In genomic region chr7:138825049-138825721, GRCh38 we compare ENCODE assay signal across 18 cellular contexts. TPM values are rescaled to one million over a fixed set of nuclear protein-coding genes. Genes with fewer than 3 reads are reported as not detected.
A peak's percentile ranks its signal among the peaks of the same experiment; 100 is the strongest.
DNase-seq lines count a peak whose midpoint lies in the region; ATAC-seq lines count a peak whose summit lies in the region.
"Had no signal": no experiment of that assay in that cellular context is flagged by ENCODE, and none has a peak within 500 bp of the region (broad histone marks: within the 10 kb centered on the region; RNA-seq: fewer than 3 reads in every experiment).

No MANE protein-coding gene starts in this region.

- no peak overlapping the region for H3K27ac Mint-ChIP-seq in activated naive CD4-positive, alpha-beta T cell treated with anti-CD3 and anti-CD28 coated beads for 36 hours
- peak overlapping the region; percentile 18 for H3K27ac Mint-ChIP-seq in activated T-helper 2 cell treated with anti-CD3 and anti-CD28 coated beads, Interferon-gamma antibody, Interleukin-2, Interleukin-4, amounts not matched to agents 10 μg/mL and 5 μg/mL and 100 μg/mL, durations not matched to agents 14 hours and 24 hours and 36 hours
- H3K27ac Mint-ChIP-seq: CD8-positive, alpha-beta memory T cell had no signal

- H3K27me3 Mint-ChIP-seq in activated naive CD4-positive, alpha-beta T cell treated with anti-CD3 and anti-CD28 coated beads for 36 hours (ENCODE audit: low read depth) = no peaks in the 10 kb centered on the region
- H3K27me3 Mint-ChIP-seq in activated T-helper 2 cell treated with anti-CD3 and anti-CD28 coated beads, Interferon-gamma antibody, Interleukin-2, Interleukin-4, amounts not matched to agents 10 μg/mL and 5 μg/mL and 100 μg/mL, durations not matched to agents 14 hours and 24 hours and 36 hours (ENCODE audit: low read depth) = peaks cover 11% of the 10 kb centered on the region

- ATAC-seq in GM21528 (IDR thresholded peaks at IDR 0.05; ENCODE audit: low FRiP score, unreplicated experiment) = no peak
- ATAC-seq: HepG2, Panc1 had no signal

- H3K36me3 Mint-ChIP-seq in activated naive CD4-positive, alpha-beta T cell treated with anti-CD3 and anti-CD28 coated beads for 36 hours (ENCODE audit: low read depth) = no peaks in the 10 kb centered on the region
- no peaks in the 10 kb centered on the region for H3K36me3 Mint-ChIP-seq in activated T-helper 2 cell treated with anti-CD3 and anti-CD28 coated beads, Interferon-gamma antibody, Interleukin-2, Interleukin-4, amounts not matched to agents 10 μg/mL and 5 μg/mL and 100 μg/mL, durations not matched to agents 14 hours and 24 hours and 36 hours (ENCODE audit: low read depth)
- H3K36me3 Mint-ChIP-seq: CD8-positive, alpha-beta memory T cell had no signal

- peaks cover 8% of the 10 kb centered on the region for H3K4me1 Mint-ChIP-seq in activated naive CD4-positive, alpha-beta T cell treated with anti-CD3 and anti-CD28 coated beads for 36 hours (ENCODE audit: low read depth)
- H3K4me1 Mint-ChIP-seq in activated T-helper 2 cell treated with anti-CD3 and anti-CD28 coated beads, Interferon-gamma antibody, Interleukin-2, Interleukin-4, amounts not matched to agents 10 μg/mL and 5 μg/mL and 100 μg/mL, durations not matched to agents 14 hours and 24 hours and 36 hours (ENCODE audit: low read depth) = peaks cover 11% of the 10 kb centered on the region

- peak; percentile 9 for DNase-seq in activated naive CD4-positive, alpha-beta T cell treated with anti-CD3 and anti-CD28 coated beads for 36 hours
- DNase-seq in activated naive CD4-positive, alpha-beta T cell treated with anti-CD3 and anti-CD28 coated beads, Interleukin-2, amount 50 U/mL, for 16 hours = no peak
- DNase-seq in NCI-H146 treated with DMSO at 0.1 percent for 48 hours (lab: John Stamatoyannopoulos, UW; ENCODE audit: unreplicated experiment) (peak; percentile 52), globus pallidus (ENCODE audit: low spot score) (no peak), NCI-H2107 (lab: John Stamatoyannopoulos, UW) (no peak)
- no peak for DNase-seq in activated T-helper 2 cell treated with anti-CD3 and anti-CD28 coated beads, Interferon-gamma antibody, Interleukin-2, Interleukin-4, amounts not matched to agents 10 μg/mL and 5 μg/mL and 100 μg/mL, durations not matched to agents 14 hours and 24 hours and 36 hours (ENCODE audit: low spot score)
- DNase-seq: ACHN; C1 segment of cervical spinal cord; CD8-positive, alpha-beta memory T cell; KG1; MV-4-11; NCI-H1930; NCI-H2171; NCI-H526 had no signal

- intact Hi-C loops in activated naive CD4-positive, alpha-beta T cell treated with anti-CD3 and anti-CD28 coated beads for 36 hours (cut with micrococcal nuclease) = no loop called here
- intact Hi-C loops in activated T-helper 2 cell treated with anti-CD3 and anti-CD28 coated beads, Interferon-gamma antibody, Interleukin-2, Interleukin-4, amounts not matched to agents 10 μg/mL and 5 μg/mL and 100 μg/mL, durations not matched to agents 14 hours and 24 hours and 36 hours (cut with micrococcal nuclease) = loop anchor here (1.0 kb wide), 1 partner anchor 11 kb away; no protein-coding TSS in a partner anchor

- no peaks in the 10 kb centered on the region for H3K9me3 Mint-ChIP-seq in activated naive CD4-positive, alpha-beta T cell treated with anti-CD3 and anti-CD28 coated beads for 36 hours
- H3K9me3 Mint-ChIP-seq in activated T-helper 2 cell treated with anti-CD3 and anti-CD28 coated beads, Interferon-gamma antibody, Interleukin-2, Interleukin-4, amounts not matched to agents 10 μg/mL and 5 μg/mL and 100 μg/mL, durations not matched to agents 14 hours and 24 hours and 36 hours = no peaks in the 10 kb centered on the region
- H3K9me3 Mint-ChIP-seq: CD8-positive, alpha-beta memory T cell had no signal

- CTCF ChIA-PET in activated naive CD4-positive, alpha-beta T cell treated with anti-CD3 and anti-CD28 coated beads for 36 hours (lab: Charles Lee) = no interaction called here

- H3K4me3 Mint-ChIP-seq in activated naive CD4-positive, alpha-beta T cell treated with anti-CD3 and anti-CD28 coated beads for 36 hours = no peak overlapping the region
- H3K4me3 Mint-ChIP-seq in activated T-helper 2 cell treated with anti-CD3 and anti-CD28 coated beads, Interferon-gamma antibody, Interleukin-2, Interleukin-4, amounts not matched to agents 10 μg/mL and 5 μg/mL and 100 μg/mL, durations not matched to agents 14 hours and 24 hours and 36 hours (ENCODE audit: low read depth) = no peak overlapping the region
- H3K4me3 Mint-ChIP-seq: CD8-positive, alpha-beta memory T cell had no signal

RNA-seq across cellular contexts. Expression of gene ATP6V0A4, which starts 27.2 kb away (rescaled TPM):
- total RNA-seq in activated naive CD4-positive, alpha-beta T cell treated with anti-CD3 and anti-CD28 coated beads for 36 hours = not detected
- total RNA-seq in activated T-helper 2 cell treated with anti-CD3 and anti-CD28 coated beads, Interferon-gamma antibody, Interleukin-2, Interleukin-4, amounts not matched to agents 10 μg/mL and 5 μg/mL and 100 μg/mL, durations not matched to agents 14 hours and 24 hours and 36 hours = not detected in 2 replicates
- total RNA-seq: CD8-positive, alpha-beta memory T cell had no signal

RNA-seq across cellular contexts. Expression of gene TMEM213, which starts 27.4 kb away (rescaled TPM):
- total RNA-seq in activated naive CD4-positive, alpha-beta T cell treated with anti-CD3 and anti-CD28 coated beads for 36 hours = not detected
- not detected in 2 replicates for total RNA-seq in activated T-helper 2 cell treated with anti-CD3 and anti-CD28 coated beads, Interferon-gamma antibody, Interleukin-2, Interleukin-4, amounts not matched to agents 10 μg/mL and 5 μg/mL and 100 μg/mL, durations not matched to agents 14 hours and 24 hours and 36 hours
- total RNA-seq: CD8-positive, alpha-beta memory T cell; HepG2; SK-MEL-5 had no signal

Comparison
In these comparisons a context has a peak if more than half of its experiments do, and no peak if none do; other contexts are left out.
1. DNase-seq: peak in activated naive CD4-positive, alpha-beta T cell treated with anti-CD3 and anti-CD28 coated beads for 36 hours (single experiment) and NCI-H146 treated with DMSO at 0.1 percent for 48 hours (single experiment); none in activated naive CD4-positive, alpha-beta T cell treated with anti-CD3 and anti-CD28 coated beads, Interleukin-2, amount 50 U/mL, for 16 hours (single experiment), activated T-helper 2 cell treated with anti-CD3 and anti-CD28 coated beads, Interferon-gamma antibody, Interleukin-2, Interleukin-4, amounts not matched to agents 10 μg/mL and 5 μg/mL and 100 μg/mL, durations not matched to agents 14 hours and 24 hours and 36 hours (single experiment), globus pallidus (single experiment) and NCI-H2107 (single experiment).